1 cellular context compared by ENCODE assay signal in the genomic region with DNA sequence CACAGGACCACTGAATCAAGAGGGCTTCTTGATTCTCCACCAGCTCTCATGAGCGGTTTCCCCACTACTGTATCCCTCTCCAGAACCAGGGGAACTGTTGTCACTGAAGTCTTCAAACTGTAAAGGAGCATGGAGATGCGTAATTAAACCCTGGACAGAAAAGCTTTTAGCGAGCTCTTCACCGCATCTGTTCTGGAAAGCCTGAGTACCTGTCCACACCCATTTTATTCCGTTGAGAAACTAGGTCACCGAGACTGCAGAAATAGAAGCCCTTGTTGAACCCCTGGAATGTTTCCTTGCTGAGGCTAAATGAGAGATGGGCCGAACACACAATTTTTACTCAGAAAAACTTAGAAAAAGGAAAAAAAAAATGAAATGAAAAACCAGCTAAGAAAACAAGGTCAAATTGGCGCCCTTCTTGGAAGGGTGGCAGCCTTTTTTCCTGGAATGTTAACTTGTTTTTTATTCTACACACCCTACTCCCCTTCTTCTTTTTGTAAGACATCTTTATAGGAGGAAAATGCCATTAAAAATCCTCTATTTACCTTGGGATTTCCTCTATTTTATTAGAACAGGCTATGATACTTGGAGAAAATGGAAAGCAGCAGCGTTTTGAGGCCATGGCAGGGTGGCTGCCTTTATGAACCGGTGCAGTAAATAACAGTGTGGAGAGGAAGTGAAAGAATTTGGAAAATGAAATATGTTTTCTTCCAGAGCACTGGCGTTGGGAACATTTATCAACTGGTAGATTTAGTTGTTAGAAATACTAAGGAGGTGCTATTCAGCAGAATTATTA.
TF ChIP-seq lines count a peak whose summit lies in the region.

No MANE protein-coding gene starts in this region.

TF ChIP-seq in GM23338, 12 proteins besides CTCF, POLR2A, EP300 and RAD21 (continued from another document):
- TF ChIP-seq, protein P1, sequence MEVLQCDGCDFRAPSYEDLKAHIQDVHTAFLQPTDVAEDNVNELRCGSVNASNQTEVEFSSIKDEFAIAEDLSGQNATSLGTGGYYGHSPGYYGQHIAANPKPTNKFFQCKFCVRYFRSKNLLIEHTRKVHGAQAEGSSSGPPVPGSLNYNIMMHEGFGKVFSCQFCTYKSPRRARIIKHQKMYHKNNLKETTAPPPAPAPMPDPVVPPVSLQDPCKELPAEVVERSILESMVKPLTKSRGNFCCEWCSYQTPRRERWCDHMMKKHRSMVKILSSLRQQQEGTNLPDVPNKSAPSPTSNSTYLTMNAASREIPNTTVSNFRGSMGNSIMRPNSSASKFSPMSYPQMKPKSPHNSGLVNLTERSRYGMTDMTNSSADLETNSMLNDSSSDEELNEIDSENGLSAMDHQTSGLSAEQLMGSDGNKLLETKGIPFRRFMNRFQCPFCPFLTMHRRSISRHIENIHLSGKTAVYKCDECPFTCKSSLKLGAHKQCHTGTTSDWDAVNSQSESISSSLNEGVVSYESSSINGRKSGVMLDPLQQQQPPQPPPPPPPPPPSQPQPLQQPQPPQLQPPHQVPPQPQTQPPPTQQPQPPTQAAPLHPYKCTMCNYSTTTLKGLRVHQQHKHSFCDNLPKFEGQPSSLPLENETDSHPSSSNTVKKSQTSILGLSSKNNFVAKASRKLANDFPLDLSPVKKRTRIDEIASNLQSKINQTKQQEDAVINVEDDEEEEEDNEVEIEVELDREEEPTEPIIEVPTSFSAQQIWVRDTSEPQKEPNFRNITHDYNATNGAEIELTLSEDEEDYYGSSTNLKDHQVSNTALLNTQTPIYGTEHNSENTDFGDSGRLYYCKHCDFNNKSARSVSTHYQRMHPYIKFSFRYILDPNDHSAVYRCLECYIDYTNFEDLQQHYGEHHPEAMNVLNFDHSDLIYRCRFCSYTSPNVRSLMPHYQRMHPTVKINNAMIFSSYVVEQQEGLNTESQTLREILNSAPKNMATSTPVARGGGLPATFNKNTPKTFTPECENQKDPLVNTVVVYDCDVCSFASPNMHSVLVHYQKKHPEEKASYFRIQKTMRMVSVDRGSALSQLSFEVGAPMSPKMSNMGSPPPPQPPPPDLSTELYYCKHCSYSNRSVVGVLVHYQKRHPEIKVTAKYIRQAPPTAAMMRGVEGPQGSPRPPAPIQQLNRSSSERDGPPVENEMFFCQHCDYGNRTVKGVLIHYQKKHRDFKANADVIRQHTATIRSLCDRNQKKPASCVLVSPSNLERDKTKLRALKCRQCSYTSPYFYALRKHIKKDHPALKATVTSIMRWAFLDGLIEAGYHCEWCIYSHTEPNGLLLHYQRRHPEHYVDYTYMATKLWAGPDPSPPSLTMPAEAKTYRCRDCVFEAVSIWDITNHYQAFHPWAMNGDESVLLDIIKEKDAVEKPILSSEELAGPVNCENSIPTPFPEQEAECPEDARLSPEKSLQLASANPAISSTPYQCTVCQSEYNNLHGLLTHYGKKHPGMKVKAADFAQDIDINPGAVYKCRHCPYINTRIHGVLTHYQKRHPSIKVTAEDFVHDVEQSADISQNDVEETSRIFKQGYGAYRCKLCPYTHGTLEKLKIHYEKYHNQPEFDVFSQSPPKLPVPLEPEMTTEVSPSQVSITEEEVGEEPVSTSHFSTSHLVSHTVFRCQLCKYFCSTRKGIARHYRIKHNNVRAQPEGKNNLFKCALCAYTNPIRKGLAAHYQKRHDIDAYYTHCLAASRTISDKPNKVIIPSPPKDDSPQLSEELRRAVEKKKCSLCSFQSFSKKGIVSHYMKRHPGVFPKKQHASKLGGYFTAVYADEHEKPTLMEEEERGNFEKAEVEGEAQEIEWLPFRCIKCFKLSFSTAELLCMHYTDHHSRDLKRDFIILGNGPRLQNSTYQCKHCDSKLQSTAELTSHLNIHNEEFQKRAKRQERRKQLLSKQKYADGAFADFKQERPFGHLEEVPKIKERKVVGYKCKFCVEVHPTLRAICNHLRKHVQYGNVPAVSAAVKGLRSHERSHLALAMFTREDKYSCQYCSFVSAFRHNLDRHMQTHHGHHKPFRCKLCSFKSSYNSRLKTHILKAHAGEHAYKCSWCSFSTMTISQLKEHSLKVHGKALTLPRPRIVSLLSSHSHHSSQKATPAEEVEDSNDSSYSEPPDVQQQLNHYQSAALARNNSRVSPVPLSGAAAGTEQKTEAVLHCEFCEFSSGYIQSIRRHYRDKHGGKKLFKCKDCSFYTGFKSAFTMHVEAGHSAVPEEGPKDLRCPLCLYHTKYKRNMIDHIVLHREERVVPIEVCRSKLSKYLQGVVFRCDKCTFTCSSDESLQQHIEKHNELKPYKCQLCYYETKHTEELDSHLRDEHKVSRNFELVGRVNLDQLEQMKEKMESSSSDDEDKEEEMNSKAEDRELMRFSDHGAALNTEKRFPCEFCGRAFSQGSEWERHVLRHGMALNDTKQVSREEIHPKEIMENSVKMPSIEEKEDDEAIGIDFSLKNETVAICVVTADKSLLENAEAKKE (CRISPR knock-in tag; IDR thresholded peaks at IDR 0.05), result no peak
- TF ChIP-seq, protein P2, sequence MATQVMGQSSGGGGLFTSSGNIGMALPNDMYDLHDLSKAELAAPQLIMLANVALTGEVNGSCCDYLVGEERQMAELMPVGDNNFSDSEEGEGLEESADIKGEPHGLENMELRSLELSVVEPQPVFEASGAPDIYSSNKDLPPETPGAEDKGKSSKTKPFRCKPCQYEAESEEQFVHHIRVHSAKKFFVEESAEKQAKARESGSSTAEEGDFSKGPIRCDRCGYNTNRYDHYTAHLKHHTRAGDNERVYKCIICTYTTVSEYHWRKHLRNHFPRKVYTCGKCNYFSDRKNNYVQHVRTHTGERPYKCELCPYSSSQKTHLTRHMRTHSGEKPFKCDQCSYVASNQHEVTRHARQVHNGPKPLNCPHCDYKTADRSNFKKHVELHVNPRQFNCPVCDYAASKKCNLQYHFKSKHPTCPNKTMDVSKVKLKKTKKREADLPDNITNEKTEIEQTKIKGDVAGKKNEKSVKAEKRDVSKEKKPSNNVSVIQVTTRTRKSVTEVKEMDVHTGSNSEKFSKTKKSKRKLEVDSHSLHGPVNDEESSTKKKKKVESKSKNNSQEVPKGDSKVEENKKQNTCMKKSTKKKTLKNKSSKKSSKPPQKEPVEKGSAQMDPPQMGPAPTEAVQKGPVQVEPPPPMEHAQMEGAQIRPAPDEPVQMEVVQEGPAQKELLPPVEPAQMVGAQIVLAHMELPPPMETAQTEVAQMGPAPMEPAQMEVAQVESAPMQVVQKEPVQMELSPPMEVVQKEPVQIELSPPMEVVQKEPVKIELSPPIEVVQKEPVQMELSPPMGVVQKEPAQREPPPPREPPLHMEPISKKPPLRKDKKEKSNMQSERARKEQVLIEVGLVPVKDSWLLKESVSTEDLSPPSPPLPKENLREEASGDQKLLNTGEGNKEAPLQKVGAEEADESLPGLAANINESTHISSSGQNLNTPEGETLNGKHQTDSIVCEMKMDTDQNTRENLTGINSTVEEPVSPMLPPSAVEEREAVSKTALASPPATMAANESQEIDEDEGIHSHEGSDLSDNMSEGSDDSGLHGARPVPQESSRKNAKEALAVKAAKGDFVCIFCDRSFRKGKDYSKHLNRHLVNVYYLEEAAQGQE (IDR thresholded peaks at IDR 0.05; ENCODE audit: unreplicated experiment), result no peak
- TF ChIP-seq NANOG (IDR thresholded peaks at IDR 0.05; ENCODE audit: borderline replicate concordance) (no peak), JUNB (IDR thresholded peaks at IDR 0.05; ENCODE audit: unreplicated experiment) (no peak), CREB1 (CRISPR knock-in tag; IDR thresholded peaks at IDR 0.05; ENCODE audit: low read depth) (no peak), ZNF331 (CRISPR knock-in tag; IDR thresholded peaks at IDR 0.05; ENCODE audit: low read depth) (no peak), EZH2phosphoT487 (IDR thresholded peaks at IDR 0.05; ENCODE audit: unreplicated experiment) (no peak), STAT1 (IDR thresholded peaks at IDR 0.05; ENCODE audit: unreplicated experiment) (no peak), EZH2 (IDR thresholded peaks at IDR 0.05; ENCODE audit: low read depth, unreplicated experiment) (no peak)
- TF ChIP-seq, protein P3, sequence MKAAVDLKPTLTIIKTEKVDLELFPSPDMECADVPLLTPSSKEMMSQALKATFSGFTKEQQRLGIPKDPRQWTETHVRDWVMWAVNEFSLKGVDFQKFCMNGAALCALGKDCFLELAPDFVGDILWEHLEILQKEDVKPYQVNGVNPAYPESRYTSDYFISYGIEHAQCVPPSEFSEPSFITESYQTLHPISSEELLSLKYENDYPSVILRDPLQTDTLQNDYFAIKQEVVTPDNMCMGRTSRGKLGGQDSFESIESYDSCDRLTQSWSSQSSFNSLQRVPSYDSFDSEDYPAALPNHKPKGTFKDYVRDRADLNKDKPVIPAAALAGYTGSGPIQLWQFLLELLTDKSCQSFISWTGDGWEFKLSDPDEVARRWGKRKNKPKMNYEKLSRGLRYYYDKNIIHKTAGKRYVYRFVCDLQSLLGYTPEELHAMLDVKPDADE (IDR thresholded peaks at IDR 0.05), result no peak
